In genomic region chr19:6412111-6412999, GRCh38 we compare ENCODE assay signal across 8 cellular contexts. TPM values are rescaled to one million over a fixed set of nuclear protein-coding genes. Genes with fewer than 3 reads are reported as not detected.
DNase-seq lines count a peak whose midpoint lies in the region; ATAC-seq, FAIRE-seq and TF ChIP-seq lines count a peak whose summit lies in the region.

No MANE protein-coding gene starts in this region.

- H3K36me3 Mint-ChIP-seq in mesothelial cell of epicardium = peaks cover 11% of the 10 kb centered on the region

- 67 to 71% methylated on average over 11 to 25 of the region's 25 CpGs for WGBS in upper lobe of left lung, 2 donors

- H3K4me3 Mint-ChIP-seq in mesothelial cell of epicardium = no peak overlapping the region

- peaks cover 8% of the 10 kb centered on the region for H3K4me1 Mint-ChIP-seq in mesothelial cell of epicardium

- peaks cover 30 to 40% (median 35%) of the 10 kb centered on the region in 4 donors for H3K36me3 ChIP-seq in upper lobe of left lung

- peak overlapping the region in 1 of 4 donors; percentile 55 for H3K27ac ChIP-seq in upper lobe of left lung

- peak; percentile 82 for DNase-seq in 8988T
- peak; percentile 69 for DNase-seq in GM12891 (ENCODE audit: insufficient read length, low spot score)
- DNase-seq in central memory CD4-positive, alpha-beta T cell = peak; percentile 38
- peak in 1 of 2 experiments; percentile 64 for DNase-seq in mesothelial cell of epicardium (ENCODE audit: low spot score in 2 of 2, unreplicated experiment in 2 of 2)
- peak in 1 of 2 donors; percentile 35 for DNase-seq in upper lobe of left lung

- TF ChIP-seq POLR2A in GM12891 (IDR thresholded peaks at IDR 0.05; ENCODE audit: low read depth, low read length) = peak; percentile 42
- no peak for TF ChIP-seq POLR2A in upper lobe of left lung (IDR thresholded peaks at IDR 0.05)

- no peak for TF ChIP-seq EP300 in upper lobe of left lung (IDR thresholded peaks at IDR 0.05)

- H3K4me1 ChIP-seq in upper lobe of left lung = peaks cover 0 to 10% (median 4%) of the 10 kb centered on the region in 4 donors

- no peak overlapping the region for H3K27ac Mint-ChIP-seq in mesothelial cell of epicardium

- H3K9me3 ChIP-seq in upper lobe of left lung = no peaks in the 10 kb centered on the region

- FAIRE-seq in GM12891 (lab: Jason Lieb, UNC) = no peak

- TF ChIP-seq CTCF in mesothelial cell of epicardium (IDR thresholded peaks at IDR 0.05; ENCODE audit: unreplicated experiment) = peak; percentile 32
- peak in 5 of 6 experiments; percentile 25 to 58 (median 42) for TF ChIP-seq CTCF in upper lobe of left lung (IDR thresholded peaks at IDR 0.05)

- H3K4me3 ChIP-seq in upper lobe of left lung = no peak overlapping the region

- H3K9me3 Mint-ChIP-seq in mesothelial cell of epicardium = no peaks in the 10 kb centered on the region

- ATAC-seq in SK-N-SH treated with all-trans-retinoic acid at 6 μM for 48 hours (peak; percentile 71), upper lobe of left lung (ENCODE audit: low FRiP score in 2 of 2) (peak; percentile 49 to 59), GM19467 (IDR thresholded peaks at IDR 0.05; ENCODE audit: unreplicated experiment) (no peak), HG03565 (IDR thresholded peaks at IDR 0.05; ENCODE audit: unreplicated experiment) (no peak)

- no peaks in the 10 kb centered on the region for H3K27me3 Mint-ChIP-seq in mesothelial cell of epicardium (ENCODE audit: low read depth)

- H3K27me3 ChIP-seq in upper lobe of left lung = no peaks in the 10 kb centered on the region

TF ChIP-seq in GM12891, 5 proteins besides CTCF, POLR2A, EP300 and RAD21:
- TF ChIP-seq POLR2AphosphoS5 (IDR thresholded peaks at IDR 0.05; ENCODE audit: low read depth, low read length) (peak; percentile 15), PAX5 (IDR thresholded peaks at IDR 0.05; ENCODE audit: insufficient read depth, low read length, severe bottlenecking) (no peak)

TF ChIP-seq in SK-N-SH treated with all-trans-retinoic acid at 6 μM for 48 hours, 23 proteins besides CTCF, POLR2A, EP300 and RAD21:
- TF ChIP-seq RARB (CRISPR knock-in tag; IDR thresholded peaks at IDR 0.05) (no peak), CSDC2 (CRISPR knock-in tag; IDR thresholded peaks at IDR 0.05) (no peak)
TF ChIP-seq in SK-N-SH treated with all-trans-retinoic acid at 6 μM for 48 hours: peak in this region for 0.

RNA-seq across cellular contexts. Expression of gene KHSRP, which starts 12.3 kb away (rescaled TPM):
- 179 TPM for polyA plus RNA-seq in GM12891 (2012; ENCODE audit: low read depth, missing spikeins)
- 375 to 384 TPM (median 380 TPM) in 3 replicates for total RNA-seq in mesothelial cell of epicardium
- total RNA-seq in upper lobe of left lung = 100 to 1,000 TPM; 115 to 198 (median 133) TPM

RNA-seq across cellular contexts. Expression of gene GTF2F1, which starts 19.4 kb away (rescaled TPM):
- polyA plus RNA-seq in GM12891 (2012; ENCODE audit: low read depth, missing spikeins) = 61.4 TPM
- 67.4 to 73.8 TPM (median 68.3 TPM) in 3 replicates for total RNA-seq in mesothelial cell of epicardium
- 10 to 100 TPM; 40.3 to 76.6 (median 51.0) TPM for total RNA-seq in upper lobe of left lung

RNA-seq across cellular contexts. Expression of gene SLC25A41, which starts 21.2 kb away (rescaled TPM):
- 0.36 TPM for polyA plus RNA-seq in GM12891 (2012; ENCODE audit: low read depth, missing spikeins)
- total RNA-seq in mesothelial cell of epicardium (1.2 to 1.8 TPM (median 1.6 TPM) in 3 replicates), upper lobe of left lung (under 1 TPM in 2 of 6 donors, not detected in 4; 0.24 to 0.49 TPM)

RNA-seq across cellular contexts. Expression of gene PSPN, which starts 36.6 kb away (rescaled TPM):
- 0.64 TPM for polyA plus RNA-seq in GM12891 (2012; ENCODE audit: low read depth, missing spikeins)
- 3.5 to 3.8 TPM (median 3.6 TPM) in 3 replicates for total RNA-seq in mesothelial cell of epicardium
- total RNA-seq in upper lobe of left lung = 1 to 10 TPM in 5 of 6 donors, under 1 TPM in 1; 1.00 to 2.6 (median 1.5) TPM

RNA-seq across cellular contexts. Expression of gene ALKBH7, which starts 39.8 kb away (rescaled TPM):
- 56.1 TPM for polyA plus RNA-seq in GM12891 (2012; ENCODE audit: low read depth, missing spikeins)
- total RNA-seq in mesothelial cell of epicardium (83.7 to 92.9 TPM (median 87.7 TPM) in 3 replicates), upper lobe of left lung (100 to 1,000 TPM in 1 of 6 donors, 10 to 100 TPM in 5; 58.5 to 105 (median 77.0) TPM)

Comparison
In these comparisons a context has a peak if more than half of its experiments do, and no peak if none do; other contexts are left out.
1. ATAC-seq: peak in SK-N-SH treated with all-trans-retinoic acid at 6 μM for 48 hours (single experiment) and upper lobe of left lung (2 of 2); none in GM19467 (single experiment) and HG03565 (single experiment).